8 cellular contexts compared by ENCODE assay signal in genomic region chr3:183306798-183307671, GRCh38. TPM values are rescaled to one million over a fixed set of nuclear protein-coding genes. Genes with fewer than 3 reads are reported as not detected.
DNase-seq lines count a peak whose midpoint lies in the region; ATAC-seq and TF ChIP-seq lines count a peak whose summit lies in the region.

No MANE protein-coding gene starts in this region.

- no peaks in the 10 kb centered on the region for H3K9me3 Mint-ChIP-seq in activated CD4-positive, alpha-beta T cell treated with anti-CD3 and anti-CD28 coated beads, Interleukin-2, amount 10 ng/mL, durations not matched to agents 24 days and 14 days
- H3K9me3 Mint-ChIP-seq in naive thymus-derived CD8-positive, alpha-beta T cell: peaks cover 0 to 2% (median 0%) of the 10 kb centered on the region in 9 donors

- H3K27ac ChIP-seq in A673 (ENCODE audit: low read depth, low read length, poor library complexity, severe bottlenecking) (no peak overlapping the region), tibial nerve (peak overlapping the region in 3 of 4 donors; percentile 17 to 55 (median 51))

- H3K36me3 Mint-ChIP-seq in activated CD4-positive, alpha-beta T cell treated with anti-CD3 and anti-CD28 coated beads, Interleukin-2, amount 10 ng/mL, durations not matched to agents 24 days and 14 days (ENCODE audit: low read depth): peaks cover 7% of the 10 kb centered on the region
- no peaks in the 10 kb centered on the region for H3K36me3 Mint-ChIP-seq in naive thymus-derived CD8-positive, alpha-beta T cell

- peak; percentile 78 for ATAC-seq in GM19035 (IDR thresholded peaks at IDR 0.05; ENCODE audit: unreplicated experiment)
- ATAC-seq in naive thymus-derived CD8-positive, alpha-beta T cell: peak; percentile 70 to 78

- POLR2A ChIA-PET in A673 (lab: Charles Lee; ENCODE audit: low non-redundant PET): no interaction called here
- POLR2A ChIA-PET in naive thymus-derived CD8-positive, alpha-beta T cell (lab: Charles Lee): no interaction called here

- H3K4me3 Mint-ChIP-seq in activated CD4-positive, alpha-beta T cell treated with anti-CD3 and anti-CD28 coated beads, Interleukin-2, amount 10 ng/mL, durations not matched to agents 24 days and 14 days: peak overlapping the region; percentile 20
- no peak overlapping the region for H3K4me3 Mint-ChIP-seq in naive thymus-derived CD8-positive, alpha-beta T cell

- H3K36me3 ChIP-seq in A673 (ENCODE audit: insufficient read depth, low read length, poor library complexity, severe bottlenecking) (no peaks in the 10 kb centered on the region), tibial nerve (no peaks in the 10 kb centered on the region)

- TF ChIP-seq EP300 in tibial nerve (IDR thresholded peaks at IDR 0.05): peak; percentile 35 to 80

- 45 to 46% methylated on average over 9 of the region's 9 CpGs for WGBS in tibial nerve, 2 donors

- H3K27ac Mint-ChIP-seq in activated CD4-positive, alpha-beta T cell treated with anti-CD3 and anti-CD28 coated beads, Interleukin-2, amount 10 ng/mL, durations not matched to agents 24 days and 14 days: peak overlapping the region; percentile 65
- peak overlapping the region in 4 of 10 donors; percentile 14 to 62 (median 24) for H3K27ac Mint-ChIP-seq in naive thymus-derived CD8-positive, alpha-beta T cell

- no peak for TF ChIP-seq CTCF in A673 (conservative IDR thresholded peaks at IDR 0.05; ENCODE audit: low read depth, low read length)
- no peak for TF ChIP-seq CTCF in epithelial cell of proximal tubule (conservative IDR thresholded peaks at IDR 0.05; ENCODE audit: low read depth, low read length)
- TF ChIP-seq CTCF in tibial nerve (IDR thresholded peaks at IDR 0.05): no peak

- peaks cover 28% of the 10 kb centered on the region for H3K4me1 Mint-ChIP-seq in activated CD4-positive, alpha-beta T cell treated with anti-CD3 and anti-CD28 coated beads, Interleukin-2, amount 10 ng/mL, durations not matched to agents 24 days and 14 days
- peaks cover 5 to 24% (median 8%) of the 10 kb centered on the region in 4 donors for H3K4me1 Mint-ChIP-seq in naive thymus-derived CD8-positive, alpha-beta T cell

- H3K9me3 ChIP-seq in A673 (ENCODE audit: low read depth, low read length, poor library complexity, severe bottlenecking) (no peaks in the 10 kb centered on the region), tibial nerve (no peaks in the 10 kb centered on the region)

- no peaks in the 10 kb centered on the region for H3K27me3 Mint-ChIP-seq in activated CD4-positive, alpha-beta T cell treated with anti-CD3 and anti-CD28 coated beads, Interleukin-2, amount 10 ng/mL, durations not matched to agents 24 days and 14 days
- H3K27me3 Mint-ChIP-seq in naive thymus-derived CD8-positive, alpha-beta T cell: no peaks in the 10 kb centered on the region

- H3K27me3 ChIP-seq in A673 (replicated peaks; ENCODE audit: insufficient read depth, low read depth, low read length, poor library complexity): no peaks in the 10 kb centered on the region
- H3K27me3 ChIP-seq in tibial nerve: no peaks in the 10 kb centered on the region

- H3K4me1 ChIP-seq in A673 (ENCODE audit: insufficient read depth, low read length, poor library complexity, severe bottlenecking) (no peaks in the 10 kb centered on the region), tibial nerve (peaks cover 0 to 8% (median 2%) of the 10 kb centered on the region in 4 donors)

- CTCF ChIA-PET in A673 (lab: Charles Lee): no interaction called here

- BruUV-seq in A673 (replicated peaks; lab: Mats Ljungman, UMichigan): no TSS peak

- DNase-seq in A673 (ENCODE audit: low spot score) (peak; percentile 48), HUDEP-2 (lab: John Stamatoyannopoulos, UW; ENCODE audit: unreplicated experiment in 76 of 76) (peak in 62 of 76 experiments; percentile 2 to 76 (median 43)), epithelial cell of proximal tubule (ENCODE audit: low read depth) (peak; percentile 48), tibial nerve (ENCODE audit: low spot score in 2 of 2) (peak; percentile 33 to 66), DMS114 treated with DMSO at 0.1 percent for 48 hours (lab: John Stamatoyannopoulos, UW; ENCODE audit: unreplicated experiment) (no peak)
- peak; percentile 79 for DNase-seq in activated CD4-positive, alpha-beta T cell treated with anti-CD3 and anti-CD28 coated beads, Interleukin-2, amount 10 ng/mL, durations not matched to agents 24 days and 14 days
- DNase-seq in naive thymus-derived CD8-positive, alpha-beta T cell: peak in 4 of 10 donors; percentile 6 to 23 (median 12)

- H3K4me3 ChIP-seq in A673 (ENCODE audit: low read depth, low read length, poor library complexity, severe bottlenecking) (no peak overlapping the region), epithelial cell of proximal tubule (ENCODE audit: low read depth, low read length) (no peak overlapping the region), tibial nerve (no peak overlapping the region)

- intact Hi-C loops in A673 (cut with micrococcal nuclease; ENCODE audit: unreplicated experiment): no loop called here
- intact Hi-C loops in activated CD4-positive, alpha-beta T cell treated with anti-CD3 and anti-CD28 coated beads, Interleukin-2, amount 10 ng/mL, durations not matched to agents 24 days and 14 days (cut with micrococcal nuclease): loop anchor here (1.0 to 5.0 kb wide), 4 partner anchors 21 to 75 kb away; no protein-coding TSS in a partner anchor

- TF ChIP-seq POLR2A in tibial nerve (IDR thresholded peaks at IDR 0.05): no peak

RNA-seq across cellular contexts. Expression of gene B3GNT5, which starts 54.0 kb away (rescaled TPM):
- total RNA-seq in A673 (2021) (25.3 and 26.5 TPM in 2 replicates), epithelial cell of proximal tubule (17.2 and 23.0 TPM in 2 replicates), tibial nerve (10 to 100 TPM in 2 of 4 donors, 1 to 10 TPM in 2; 7.1 to 10.7 (median 9.2) TPM)
- 25.0 and 27.9 TPM in 2 replicates for total RNA-seq in activated CD4-positive, alpha-beta T cell treated with anti-CD3 and anti-CD28 coated beads, Interleukin-2, amount 10 ng/mL, durations not matched to agents 24 days and 14 days
- total RNA-seq in naive thymus-derived CD8-positive, alpha-beta T cell: not detected
- not detected for polyA plus RNA-seq in naive thymus-derived CD8-positive, alpha-beta T cell

Comparison
In these comparisons a context has a peak if more than half of its experiments do, and no peak if none do; other contexts are left out.
1. RNA of gene B3GNT5, which starts 54.0 kb away (total RNA-seq): 25.3 to 26.5 TPM in A673, 25.0 to 27.9 TPM in activated CD4-positive, alpha-beta T cell treated with anti-CD3 and anti-CD28 coated beads, Interleukin-2, amount 10 ng/mL, durations not matched to agents 24 days and 14 days, 17.2 to 23.0 TPM in epithelial cell of proximal tubule and 7.1 to 10.7 TPM in tibial nerve; not detected in naive thymus-derived CD8-positive, alpha-beta T cell; every median in the first group is over 4 times any median in the second.